Comparison of ENCODE assay signal across 26 cellular contexts in genomic region chrX:134745636-134746378, GRCh38. TPM values are rescaled to one million over a fixed set of nuclear protein-coding genes. Genes with fewer than 3 reads are reported as not detected.
DNase-seq lines count a peak whose midpoint lies in the region; ATAC-seq and TF ChIP-seq lines count a peak whose summit lies in the region.
"Had no signal": no experiment of that assay in that cellular context is flagged by ENCODE, and none has a peak within 500 bp of the region (broad histone marks: within the 10 kb centered on the region; RNA-seq: fewer than 3 reads in every experiment).

No MANE protein-coding gene starts in this region.

- 53 to 82% (median 74%) methylated on average over 3 of the region's 3 CpGs for WGBS in heart left ventricle, 4 donors

- no peaks in the 10 kb centered on the region for H3K9me3 ChIP-seq in heart left ventricle
- H3K9me3 ChIP-seq: adrenal gland, BE2C had no signal

- H3K27ac Mint-ChIP-seq in dendritic cell treated with granulocyte-macrophage colony-stimulating factor and Interleukin-4, amounts not matched to agents 40 ng/mL and 50 ng/mL, for 4 days: no peak overlapping the region
- H3K27ac Mint-ChIP-seq: memory B cell; T-helper 1 cell treated with Interleukin-12 subunit alpha and Interleukin-12 subunit beta and Interleukin-4 antibody, amounts not matched to agents 30 μg/mL and 1 μg/mL, for 36 hours had no signal

- no peaks in the 10 kb centered on the region for H3K36me3 ChIP-seq in heart left ventricle
- H3K36me3 ChIP-seq: adrenal gland, BE2C had no signal

- no peaks in the 10 kb centered on the region for H3K4me1 ChIP-seq in heart left ventricle
- H3K4me1 ChIP-seq: adrenal gland, BE2C had no signal

- no peaks in the 10 kb centered on the region for H3K9me3 Mint-ChIP-seq in dendritic cell treated with granulocyte-macrophage colony-stimulating factor and Interleukin-4, amounts not matched to agents 40 ng/mL and 50 ng/mL, for 4 days
- H3K9me3 Mint-ChIP-seq: activated T-cell treated with anti-CD3 and anti-CD28 coated beads, Interleukin-2, amount 50 U/mL, for 4 hours; memory B cell; T-helper 1 cell treated with Interleukin-12 subunit alpha and Interleukin-12 subunit beta and Interleukin-4 antibody, amounts not matched to agents 30 μg/mL and 1 μg/mL, for 36 hours had no signal

- TF ChIP-seq POLR2A in heart left ventricle (IDR thresholded peaks at IDR 0.05): no peak

- DNase-seq in left ventricle myocardium superior (peak; percentile 34), heart left ventricle (no peak), MV-4-11 (lab: John Stamatoyannopoulos, UW) (peak; percentile 63)
- no peak for DNase-seq in stimulated activated CD4-positive, alpha-beta T cell treated with anti-CD3 and anti-CD28 coated beads, Interleukin-4, amount 100 ng/mL, for 1 hour
- DNase-seq: activated CD4-positive, alpha-beta T cell treated with anti-CD3 and anti-CD28 coated beads for 48 hours; activated naive CD4-positive, alpha-beta T cell; activated T-cell treated with anti-CD3 and anti-CD28 coated beads, Interleukin-2, amount 50 U/mL, for 4 hours; BE2C; DND-41; effector CD4-positive, alpha-beta T cell; erythroblast; GOT3; KG1; NCI-H187; NCI-H82; PC-9; SHP77; trophoblast cell had no signal

- H3K4me1 Mint-ChIP-seq in dendritic cell treated with granulocyte-macrophage colony-stimulating factor and Interleukin-4, amounts not matched to agents 40 ng/mL and 50 ng/mL, for 4 days (ENCODE audit: low read depth): peaks cover 14% of the 10 kb centered on the region

- ATAC-seq in left ventricle myocardium superior: no peak
- ATAC-seq in heart left ventricle: no peak
- ATAC-seq in HG03135 (IDR thresholded peaks at IDR 0.05; ENCODE audit: unreplicated experiment): no peak
- no peak for ATAC-seq in GM18907 (IDR thresholded peaks at IDR 0.05; ENCODE audit: unreplicated experiment)
- ATAC-seq in GM19035 (IDR thresholded peaks at IDR 0.05; ENCODE audit: unreplicated experiment): no peak
- ATAC-seq: activated T-cell treated with anti-CD3 and anti-CD28 coated beads, Interleukin-2, amount 50 U/mL, for 4 hours had no signal

- no peak overlapping the region for H3K27ac ChIP-seq in heart left ventricle
- H3K27ac ChIP-seq: adrenal gland, PC-9 had no signal

- no peak for TF ChIP-seq CTCF in heart left ventricle (IDR thresholded peaks at IDR 0.05)

- peaks cover 0 to 3% (median 0%) of the 10 kb centered on the region in 9 donors for H3K27me3 ChIP-seq in heart left ventricle
- H3K27me3 ChIP-seq: BE2C had no signal

- H3K27me3 Mint-ChIP-seq in dendritic cell treated with granulocyte-macrophage colony-stimulating factor and Interleukin-4, amounts not matched to agents 40 ng/mL and 50 ng/mL, for 4 days: no peaks in the 10 kb centered on the region
- H3K27me3 Mint-ChIP-seq: brain, memory B cell had no signal

- no peaks in the 10 kb centered on the region for H3K36me3 Mint-ChIP-seq in dendritic cell treated with granulocyte-macrophage colony-stimulating factor and Interleukin-4, amounts not matched to agents 40 ng/mL and 50 ng/mL, for 4 days (ENCODE audit: low read depth)
- H3K36me3 Mint-ChIP-seq: brain, memory B cell had no signal

- intact Hi-C loops in left ventricle myocardium superior (cut with micrococcal nuclease): no loop called here
- intact Hi-C loops in heart left ventricle (cut with DNase I): no loop called here
- intact Hi-C loops in dendritic cell treated with granulocyte-macrophage colony-stimulating factor and Interleukin-4, amounts not matched to agents 40 ng/mL and 50 ng/mL, for 4 days (cut with micrococcal nuclease): no loop called here

- H3K4me3 ChIP-seq in heart left ventricle: no peak overlapping the region
- H3K4me3 ChIP-seq: adrenal gland, PC-9 had no signal

- H3K4me3 Mint-ChIP-seq in dendritic cell treated with granulocyte-macrophage colony-stimulating factor and Interleukin-4, amounts not matched to agents 40 ng/mL and 50 ng/mL, for 4 days: peak overlapping the region; percentile 1
- H3K4me3 Mint-ChIP-seq: activated T-cell treated with anti-CD3 and anti-CD28 coated beads, Interleukin-2, amount 50 U/mL, for 4 hours; brain; memory B cell; T-helper 1 cell treated with Interleukin-12 subunit alpha and Interleukin-12 subunit beta and Interleukin-4 antibody, amounts not matched to agents 30 μg/mL and 1 μg/mL, for 36 hours had no signal

RNA-seq across cellular contexts. Expression of gene PABIR2, which starts 51.2 kb away (rescaled TPM):
- total RNA-seq in left ventricle myocardium superior (10.0 TPM), heart left ventricle (10 to 100 TPM in 8 of 9 donors, 1 to 10 TPM in 1; 6.9 to 19.4 (median 13.5) TPM)
- polyA plus RNA-seq in heart left ventricle: 10 to 100 TPM in 1 of 2 donors, 1 to 10 TPM in 1; 9.7 to 16.5 TPM

Comparison
In these comparisons a context has a peak if more than half of its experiments do, and no peak if none do; other contexts are left out.
1. DNase-seq: peak in left ventricle myocardium superior (single experiment) and MV-4-11 (single experiment); none in heart left ventricle (0 of 5) and stimulated activated CD4-positive, alpha-beta T cell treated with anti-CD3 and anti-CD28 coated beads, Interleukin-4, amount 100 ng/mL, for 1 hour (single experiment).